In genomic region chr6:43054206-43054943, GRCh38 we compare ENCODE assay signal across 8 cellular contexts. TPM values are rescaled to one million over a fixed set of nuclear protein-coding genes. Genes with fewer than 3 reads are reported as not detected.
DNase-seq lines count a peak whose midpoint lies in the region; ATAC-seq, FAIRE-seq and TF ChIP-seq lines count a peak whose summit lies in the region.

No MANE protein-coding gene starts in this region.

- H3K27me3 ChIP-seq in small intestine (ENCODE audit: control insufficient read depth in 2 of 2, insufficient read depth in 2 of 2, low read length in 2 of 2) = no peaks in the 10 kb centered on the region

- no peak for ATAC-seq in activated B cell treated with CpG ODN at 0.5 μM for 24 hours (ENCODE audit: low read depth)
- no peak for ATAC-seq in left ventricle myocardium superior
- ATAC-seq in GM18498 (IDR thresholded peaks at IDR 0.05; ENCODE audit: unreplicated experiment) = no peak
- no peak for ATAC-seq in HG02885 (IDR thresholded peaks at IDR 0.05; ENCODE audit: poor library complexity, unreplicated experiment)
- ATAC-seq in esophagus mucosa = no peak

- no peaks in the 10 kb centered on the region for H3K9me3 ChIP-seq in small intestine (ENCODE audit: control insufficient read depth, low read depth)

- peak overlapping the region; percentile 42 to 79 for H3K27ac ChIP-seq in small intestine (ENCODE audit: low read depth in 1 of 2, low read length in 1 of 2)

- H3K4me3 Mint-ChIP-seq in HFFc6 (peak overlapping the region; percentile 93), activated B cell treated with CpG ODN at 0.5 μM for 24 hours (peak overlapping the region; percentile 90)

- H3K4me1 ChIP-seq in small intestine (ENCODE audit: control insufficient read depth in 2 of 2, insufficient read depth in 1 of 2, low read depth in 1 of 2, low read length in 1 of 2) = peaks cover 0 to 3% of the 10 kb centered on the region in 2 donors

- peak overlapping the region in 1 of 2 donors; percentile 70 for H3K4me3 ChIP-seq in small intestine (ENCODE audit: low read depth in 1 of 2, low read length in 2 of 2)

- peaks cover 62% of the 10 kb centered on the region for H3K36me3 Mint-ChIP-seq in HFFc6 (ENCODE audit: low read depth)
- peaks cover 58% of the 10 kb centered on the region for H3K36me3 Mint-ChIP-seq in activated B cell treated with CpG ODN at 0.5 μM for 24 hours (ENCODE audit: low read depth)

- POLR2A ChIA-PET in activated B cell treated with CpG ODN at 0.5 μM for 24 hours (lab: Charles Lee) = interaction anchor here (0.5 to 3.6 kb wide), 28 partner anchors 24 to 764 kb away, joined by 3 to 43 read pairs (median 4); partner anchors contain the start of genes ABCC10, CNPY3, KLHDC3 and MEA1

- WGBS in small intestine, 3 donors = 76 to 78% (median 77%) methylated on average over 17 of the region's 17 CpGs

- H3K36me3 ChIP-seq in small intestine (ENCODE audit: control insufficient read depth in 2 of 2, insufficient read depth in 2 of 2, low read length in 2 of 2) = peaks cover 0 to 3% of the 10 kb centered on the region in 2 donors

- H3K27me3 Mint-ChIP-seq in HFFc6 (ENCODE audit: insufficient read depth) (peaks cover 3% of the 10 kb centered on the region), activated B cell treated with CpG ODN at 0.5 μM for 24 hours (no peaks in the 10 kb centered on the region)

- DNase-seq in HFFc6 = no peak
- no peak for DNase-seq in activated B cell treated with CpG ODN at 0.5 μM for 24 hours
- peak; percentile 39 for DNase-seq in left ventricle myocardium superior
- DNase-seq in small intestine = no peak
- DNase-seq in DMS79 treated with DMSO at 0.1 percent for 48 hours (lab: John Stamatoyannopoulos, UW) = no peak

- no peak for TF ChIP-seq CTCF in HFFc6 (IDR thresholded peaks at IDR 0.05)
- no peak for TF ChIP-seq CTCF in activated B cell treated with CpG ODN at 0.5 μM for 24 hours (IDR thresholded peaks at IDR 0.05)

- H3K4me1 Mint-ChIP-seq in HFFc6 (ENCODE audit: low read depth) (peaks cover 56% of the 10 kb centered on the region), activated B cell treated with CpG ODN at 0.5 μM for 24 hours (peaks cover 44% of the 10 kb centered on the region)

- CTCF ChIA-PET in activated B cell treated with CpG ODN at 0.5 μM for 24 hours (lab: Charles Lee) = interaction anchor here (1.0 kb wide), 1 partner anchor 154 kb away, joined by 3 read pairs; no protein-coding TSS in a partner anchor

- peak overlapping the region; percentile 96 for H3K27ac Mint-ChIP-seq in HFFc6
- peak overlapping the region; percentile 90 for H3K27ac Mint-ChIP-seq in activated B cell treated with CpG ODN at 0.5 μM for 24 hours

- no peaks in the 10 kb centered on the region for H3K9me3 Mint-ChIP-seq in HFFc6
- H3K9me3 Mint-ChIP-seq in activated B cell treated with CpG ODN at 0.5 μM for 24 hours = no peaks in the 10 kb centered on the region

- intact Hi-C loops in activated B cell treated with CpG ODN at 0.5 μM for 24 hours (cut with micrococcal nuclease) = loop anchor here (10.0 kb wide), 2 partner anchors 170 to 310 kb away; partner anchors contain the start of genes DNPH1 and ZNF318
- intact Hi-C loops in left ventricle myocardium superior (cut with micrococcal nuclease) = no loop called here

- FAIRE-seq in small intestine (lab: Jason Lieb, UNC) = no peak

RNA-seq across cellular contexts. Expression of gene CUL7, which starts 0.7 kb away (rescaled TPM):
- total RNA-seq in HFFc6 (2021; fragmentation: NEBNext Ultra II Directional; extraction: Animal tissue kit (Norgen Biotek cat#: 25700)) = 10 to 100 TPM; 33.7 to 50.3 (median 37.0) TPM
- total RNA-seq in activated B cell treated with CpG ODN at 0.5 μM for 24 hours = 15.9 and 19.1 TPM in 2 replicates
- 9.6 TPM for total RNA-seq in left ventricle myocardium superior
- polyA plus RNA-seq in small intestine = 1 to 10 TPM; 5.7 to 6.7 (median 6.7) TPM
- total RNA-seq in esophagus mucosa = 10.3 TPM

RNA-seq across cellular contexts. Expression of gene MRPL2, which starts 4.9 kb away (rescaled TPM):
- total RNA-seq in HFFc6 (2021; fragmentation: NEBNext Ultra II Directional; extraction: Animal tissue kit (Norgen Biotek cat#: 25700)) = 10 to 100 TPM; 52.6 to 62.9 (median 58.7) TPM
- total RNA-seq in activated B cell treated with CpG ODN at 0.5 μM for 24 hours (43.9 and 47.8 TPM in 2 replicates), left ventricle myocardium superior (116 TPM), esophagus mucosa (45.0 TPM)
- polyA plus RNA-seq in small intestine = 100 to 1,000 TPM in 2 of 3 donors, 10 to 100 TPM in 1; 69.5 to 127 (median 112) TPM

RNA-seq across cellular contexts. Expression of gene KLC4, which starts 5.1 kb away (rescaled TPM):
- total RNA-seq in HFFc6 (2021; fragmentation: NEBNext Ultra II Directional; extraction: Animal tissue kit (Norgen Biotek cat#: 25700)) = 10 to 100 TPM; 10.7 to 12.6 (median 11.8) TPM
- 17.0 and 19.8 TPM in 2 replicates for total RNA-seq in activated B cell treated with CpG ODN at 0.5 μM for 24 hours
- 35.9 TPM for total RNA-seq in left ventricle myocardium superior
- polyA plus RNA-seq in small intestine = 100 to 1,000 TPM in 2 of 3 donors, 10 to 100 TPM in 1; 36.3 to 333 (median 227) TPM
- 7.5 TPM for total RNA-seq in esophagus mucosa

RNA-seq across cellular contexts. Expression of gene PTK7, which starts 21.7 kb away (rescaled TPM):
- total RNA-seq in HFFc6 (2021; fragmentation: NEBNext Ultra II Directional; extraction: Animal tissue kit (Norgen Biotek cat#: 25700)) = 100 to 1,000 TPM in 1 of 6 experiments, 10 to 100 TPM in 5; 62.8 to 115 (median 66.7) TPM
- 0.66 and 0.82 TPM in 2 replicates for total RNA-seq in activated B cell treated with CpG ODN at 0.5 μM for 24 hours
- 2.1 TPM for total RNA-seq in left ventricle myocardium superior
- polyA plus RNA-seq in small intestine = 10 to 100 TPM in 1 of 3 donors, 1 to 10 TPM in 2; 1.1 to 12.5 (median 1.4) TPM
- 37.3 TPM for total RNA-seq in esophagus mucosa

RNA-seq across cellular contexts. Expression of gene RRP36, which starts 33.0 kb away (rescaled TPM):
- 100 to 1,000 TPM in 2 of 6 experiments, 10 to 100 TPM in 4; 85.0 to 101 (median 96.4) TPM for total RNA-seq in HFFc6 (2021; fragmentation: NEBNext Ultra II Directional; extraction: Animal tissue kit (Norgen Biotek cat#: 25700))
- total RNA-seq in activated B cell treated with CpG ODN at 0.5 μM for 24 hours = 51.7 and 53.9 TPM in 2 replicates
- 27.6 TPM for total RNA-seq in left ventricle myocardium superior
- 10 to 100 TPM; 32.2 to 44.6 (median 39.4) TPM for polyA plus RNA-seq in small intestine
- total RNA-seq in esophagus mucosa = 48.3 TPM
